ENCODE assay signal across 27 cellular contexts in genomic region chr22:48072777-48073176, GRCh38.
DNase-seq lines count a peak whose midpoint lies in the region; ATAC-seq, FAIRE-seq and TF ChIP-seq lines count a peak whose summit lies in the region.
"Had no signal": no experiment of that assay in that cellular context is flagged by ENCODE, and none has a peak within 500 bp of the region (broad histone marks: within the 10 kb centered on the region; RNA-seq: fewer than 3 reads in every experiment).

No MANE protein-coding gene starts in this region.

- H3K27ac ChIP-seq in H1 (ENCODE audit: low read depth, low read length) (no peak overlapping the region), neural progenitor cell (no peak overlapping the region)
- H3K27ac ChIP-seq: A549 had no signal

- H2BK5ac ChIP-seq in H1 (ENCODE audit: low read depth, low read length), result no peak overlapping the region

- H4K20me1 ChIP-seq in H1 (replicated peaks in 1 of 2; ENCODE audit: control insufficient read depth in 1 of 2, insufficient read depth in 2 of 2, low read length in 2 of 2), result no peaks in the 10 kb centered on the region
- H4K20me1 ChIP-seq in neural progenitor cell (ENCODE audit: low read depth), result no peaks in the 10 kb centered on the region

- TF ChIP-seq CTCF in H1 (IDR thresholded peaks at IDR 0.05; ENCODE audit: control extremely low read depth in 1 of 3, insufficient read depth in 1 of 3, low read depth in 1 of 3, low read length in 3 of 3), result no peak
- TF ChIP-seq CTCF in neural progenitor cell (IDR thresholded peaks at IDR 0.05), result no peak
- no peak for TF ChIP-seq CTCF in foreskin fibroblast (IDR thresholded peaks at IDR 0.05; ENCODE audit: low read depth, low read length)

- no peak overlapping the region for H4K5ac ChIP-seq in H1 (ENCODE audit: insufficient read length, low read depth, low read length)

- no peak overlapping the region for H3K27ac Mint-ChIP-seq in neural progenitor cell
- H3K27ac Mint-ChIP-seq in naive thymus-derived CD8-positive, alpha-beta T cell, result no peak overlapping the region
- H3K27ac Mint-ChIP-seq: CD4-positive, alpha-beta memory T cell; T-helper 17 cell had no signal

- no peak for ATAC-seq in GM21381 (IDR thresholded peaks at IDR 0.05; ENCODE audit: unreplicated experiment)
- ATAC-seq in naive thymus-derived CD8-positive, alpha-beta T cell, result no peak
- ATAC-seq: A549, PC-3, T-helper 17 cell had no signal

- H4K91ac ChIP-seq in H1 (replicated peaks; ENCODE audit: insufficient read length, low read length), result no peak overlapping the region

- peak; percentile 90 for DNase-seq in H7
- DNase-seq in NAMALWA (ENCODE audit: low spot score), result peak; percentile 23
- DNase-seq in H1 (ENCODE audit: low read depth in 1 of 2, low spot score in 2 of 2), result peak in 1 of 2 experiments; percentile 81
- peak; percentile 61 for DNase-seq in neural progenitor cell (ENCODE audit: low spot score)
- no peak for DNase-seq in 8988T
- DNase-seq in naive thymus-derived CD8-positive, alpha-beta T cell, result no peak
- no peak for DNase-seq in foreskin fibroblast
- DNase-seq: AML-193; C1 segment of cervical spinal cord; CD4-positive, alpha-beta memory T cell; COR-L47; DMS79; HCEC 1CT; KBM-7; MG63; NCI-H1048; NCI-H1417; NCI-H1694; NCI-H2029 treated with DMSO at 0.1 percent for 48 hours; NCI-H2227 treated with DMSO at 0.1 percent for 48 hours; NCI-H526 treated with DMSO at 0.1 percent for 48 hours; PC-3; SK-N-SH; T-helper 17 cell had no signal

- peaks cover 34% of the 10 kb centered on the region for H3K4me1 Mint-ChIP-seq in neural progenitor cell
- H3K4me1 Mint-ChIP-seq in naive thymus-derived CD8-positive, alpha-beta T cell, result peaks cover 0 to 2% (median 0%) of the 10 kb centered on the region in 4 donors
- H3K4me1 Mint-ChIP-seq: CD4-positive, alpha-beta memory T cell had no signal

- no peak overlapping the region for H4K8ac ChIP-seq in H1 (ENCODE audit: extremely low read depth, insufficient read depth, low read length)

- CTCF ChIA-PET in H1 (lab: Charles Lee; ENCODE audit: partially characterized antibody), result no interaction called here

- H2AK5ac ChIP-seq in H1 (ENCODE audit: low read depth, low read length), result no peak overlapping the region

- no peak overlapping the region for H2BK20ac ChIP-seq in H1 (ENCODE audit: low read length)

- no peaks in the 10 kb centered on the region; the same call in 1 of the 2 replicates for H3K36me3 ChIP-seq in H7 (replicated peaks; ENCODE audit: control insufficient read depth, insufficient read depth, low read length)
- no peaks in the 10 kb centered on the region for H3K36me3 ChIP-seq in H1 (ENCODE audit: control insufficient read depth in 2 of 4, insufficient read depth in 4 of 4, low read length in 3 of 4)
- H3K36me3 ChIP-seq in neural progenitor cell, result no peaks in the 10 kb centered on the region
- H3K36me3 ChIP-seq: MG63 had no signal

- H3K4me1 ChIP-seq in H1 (replicated peaks in 1 of 4; ENCODE audit: control insufficient read depth in 3 of 4, insufficient read depth in 4 of 4, low read length in 3 of 4) (peaks cover 0 to 10% (median 6%) of the 10 kb centered on the region in 4 experiments; a peak in 4 of 7 replicates), neural progenitor cell (peaks cover 25% of the 10 kb centered on the region)
- H3K4me1 ChIP-seq: A549 had no signal

- peaks cover 9% of the 10 kb centered on the region for H3K9me3 Mint-ChIP-seq in neural progenitor cell
- H3K9me3 Mint-ChIP-seq in naive thymus-derived CD8-positive, alpha-beta T cell, result peaks cover 0 to 4% (median 0%) of the 10 kb centered on the region in 9 donors
- H3K9me3 Mint-ChIP-seq: CD4-positive, alpha-beta memory T cell had no signal

- TF ChIP-seq POLR2A in H1 (IDR thresholded peaks at IDR 0.05; ENCODE audit: control extremely low read depth in 1 of 2, low read depth in 2 of 2, low read length in 2 of 2), result no peak

- peaks cover 3 to 8% of the 10 kb centered on the region in 2 experiments; a peak in 2 of 4 replicates for H3K9me3 ChIP-seq in H1 (ENCODE audit: insufficient read depth in 2 of 2, low read depth in 1 of 2, low read length in 1 of 2)
- H3K9me3 ChIP-seq in neural progenitor cell (ENCODE audit: low read depth), result no peaks in the 10 kb centered on the region
- H3K9me3 ChIP-seq: A549, MG63, SK-N-SH had no signal

- no peaks in the 10 kb centered on the region; the same call in 1 of the 2 replicates for H3K23me2 ChIP-seq in H1 (ENCODE audit: low read depth, low read length)

- peaks cover 21% of the 10 kb centered on the region for H3K27me3 Mint-ChIP-seq in neural progenitor cell (ENCODE audit: insufficient read depth, low read depth)
- peaks cover 12 to 37% (median 22%) of the 10 kb centered on the region in 5 donors for H3K27me3 Mint-ChIP-seq in naive thymus-derived CD8-positive, alpha-beta T cell

- H2AFZ ChIP-seq in H1 (ENCODE audit: low read length) (no peak overlapping the region), neural progenitor cell (replicated peaks) (no peak overlapping the region)

- H2BK15ac ChIP-seq in H1 (ENCODE audit: low read length), result no peak overlapping the region

- H2BK120ac ChIP-seq in H1 (replicated peaks; ENCODE audit: low read depth, low read length), result no peak overlapping the region

- H3K56ac ChIP-seq in H1 (replicated peaks; ENCODE audit: insufficient read length, low read depth, low read length), result no peak overlapping the region

- H3K79me1 ChIP-seq in H1 (ENCODE audit: low read depth, low read length), result no peaks in the 10 kb centered on the region

- H3K27me3 ChIP-seq in H7 (ENCODE audit: control insufficient read depth, insufficient read depth, low read length) (no peaks in the 10 kb centered on the region), H1 (replicated peaks in 1 of 4; ENCODE audit: control insufficient read depth in 3 of 4, extremely low read depth in 1 of 4, insufficient read depth in 3 of 4, low read length in 3 of 4) (peaks cover 0 to 2% (median 0%) of the 10 kb centered on the region in 4 experiments; a peak in 1 of 7 replicates), neural progenitor cell (no peaks in the 10 kb centered on the region)
- H3K27me3 ChIP-seq: MG63 had no signal

- TF ChIP-seq EP300 in H1 (IDR thresholded peaks at IDR 0.05; ENCODE audit: borderline replicate concordance in 1 of 2, low read depth in 2 of 2, low read length in 2 of 2), result no peak

- H3K79me2 ChIP-seq in H1 (ENCODE audit: control insufficient read depth in 1 of 2, insufficient read depth in 2 of 2, low read length in 2 of 2) (no peaks in the 10 kb centered on the region), neural progenitor cell (ENCODE audit: low read depth) (no peaks in the 10 kb centered on the region)

- H3K18ac ChIP-seq in H1 (ENCODE audit: extremely low read depth, low read length), result no peak overlapping the region

- no peak overlapping the region for H3K4me3 Mint-ChIP-seq in neural progenitor cell
- H3K4me3 Mint-ChIP-seq in naive thymus-derived CD8-positive, alpha-beta T cell, result no peak overlapping the region
- H3K4me3 Mint-ChIP-seq: CD4-positive, alpha-beta memory T cell; T-helper 17 cell had no signal

- 15% methylated on average over 6 of the region's 6 CpGs; no CpG with 5 or more reads in 1 of the 2 experiments for WGBS in H1 (ENCODE audit: extremely low coverage in 1 of 2, insufficient coverage in 1 of 2, insufficient read length in 1 of 2, insufficient replicate concordance in 2 of 2, low coverage in 1 of 2, low lambda C conversion rate in 2 of 2, missing lambda C conversion rate in 1 of 2), 2 experiments

- H3K9ac ChIP-seq in H1 (replicated peaks in 1 of 4; ENCODE audit: extremely low read depth in 1 of 4, low read depth in 3 of 4, low read length in 3 of 4) (no peak overlapping the region), neural progenitor cell (no peak overlapping the region)
- H3K9ac ChIP-seq: SK-N-SH had no signal

- H3K4me3 ChIP-seq in H7 (ENCODE audit: insufficient read depth, low read depth, low read length) (no peak overlapping the region), H1 (ENCODE audit: extremely low read depth in 1 of 4, insufficient read depth in 2 of 4, low read depth in 3 of 4, low read length in 4 of 4) (peak overlapping the region in 1 of 4 experiments; percentile 17; a peak in 1 of 8 replicates), neural progenitor cell (no peak overlapping the region), foreskin fibroblast (ENCODE audit: low read depth in 1 of 2, low read length in 2 of 2) (no peak overlapping the region)
- H3K4me3 ChIP-seq: A549, MG63 had no signal

- TF ChIP-seq RAD21 in H1 (IDR thresholded peaks at IDR 0.05 in 1 of 2, conservative IDR thresholded peaks at IDR 0.05 in 1 of 2; ENCODE audit: low read depth in 2 of 2, low read length in 2 of 2), result 0 out of 4 replicates have a peak, but pooled peaks of 1 of the 2 experiments have one; percentile 2

- H3K4ac ChIP-seq in H1 (replicated peaks; ENCODE audit: insufficient read length, low read depth, low read length), result no peak overlapping the region

- H2BK12ac ChIP-seq in H1 (ENCODE audit: low read depth, low read length), result no peak overlapping the region

- H3K4me2 ChIP-seq in H1 (ENCODE audit: insufficient read depth in 1 of 2, low read depth in 2 of 2, low read length in 2 of 2), result 0 out of 4 replicates have a peak overlapping the region, but pooled peaks of 1 of the 2 experiments have one; percentile 9
- peak overlapping the region; percentile 9 for H3K4me2 ChIP-seq in neural progenitor cell
- H3K4me2 ChIP-seq: A549, SK-N-SH had no signal

- no peaks in the 10 kb centered on the region for H3F3A ChIP-seq in neural progenitor cell (ENCODE audit: low read depth)

- FAIRE-seq in H1 (lab: Jason Lieb, UNC), result peak; percentile 97
- FAIRE-seq: A549, GM12892 had no signal

- H3K23ac ChIP-seq in H1 (ENCODE audit: insufficient read length), result no peak overlapping the region

- POLR2A ChIA-PET in H1 (lab: Charles Lee; ENCODE audit: partially characterized antibody), result interaction anchor here (0.6 kb wide), 1 partner anchor 288 kb away, joined by 3 read pairs; no protein-coding TSS in a partner anchor
- POLR2A ChIA-PET in naive thymus-derived CD8-positive, alpha-beta T cell (lab: Charles Lee), result no interaction called here

- peaks cover 2% of the 10 kb centered on the region for H3K36me3 Mint-ChIP-seq in neural progenitor cell
- no peaks in the 10 kb centered on the region for H3K36me3 Mint-ChIP-seq in naive thymus-derived CD8-positive, alpha-beta T cell
- H3K36me3 Mint-ChIP-seq: CD4-positive, alpha-beta memory T cell had no signal

- no peak overlapping the region for H3K14ac ChIP-seq in H1 (ENCODE audit: insufficient read length)

TF ChIP-seq in H1, 55 proteins besides CTCF, POLR2A, EP300 and RAD21 (continues in another document):
- peak; percentile 44 for TF ChIP-seq NANOG (IDR thresholded peaks at IDR 0.05; ENCODE audit: insufficient read depth, low read depth, low read length, poor library complexity, severe bottlenecking)
- TF ChIP-seq TEAD4 (IDR thresholded peaks at IDR 0.05; ENCODE audit: low read depth, low read length), result peak; percentile 83
- TF ChIP-seq MAX (IDR thresholded peaks at IDR 0.05), result no peak
- peak; percentile 79 for TF ChIP-seq POU5F1 (IDR thresholded peaks at IDR 0.05; ENCODE audit: low read depth, low read length)
- TF ChIP-seq SP1 (IDR thresholded peaks at IDR 0.05; ENCODE audit: low read depth, low read length), result peak; percentile 51; the same call in 1 of the 2 replicates

Comparison
In these comparisons a context has a peak if more than half of its experiments do, and no peak if none do; other contexts are left out.
1. DNase-seq: peak in H7 (single experiment), NAMALWA (single experiment) and neural progenitor cell (single experiment); none in 8988T (single experiment), naive thymus-derived CD8-positive, alpha-beta T cell (0 of 10) and foreskin fibroblast (0 of 2).